8 cellular contexts compared by ENCODE assay signal in the genomic region with DNA sequence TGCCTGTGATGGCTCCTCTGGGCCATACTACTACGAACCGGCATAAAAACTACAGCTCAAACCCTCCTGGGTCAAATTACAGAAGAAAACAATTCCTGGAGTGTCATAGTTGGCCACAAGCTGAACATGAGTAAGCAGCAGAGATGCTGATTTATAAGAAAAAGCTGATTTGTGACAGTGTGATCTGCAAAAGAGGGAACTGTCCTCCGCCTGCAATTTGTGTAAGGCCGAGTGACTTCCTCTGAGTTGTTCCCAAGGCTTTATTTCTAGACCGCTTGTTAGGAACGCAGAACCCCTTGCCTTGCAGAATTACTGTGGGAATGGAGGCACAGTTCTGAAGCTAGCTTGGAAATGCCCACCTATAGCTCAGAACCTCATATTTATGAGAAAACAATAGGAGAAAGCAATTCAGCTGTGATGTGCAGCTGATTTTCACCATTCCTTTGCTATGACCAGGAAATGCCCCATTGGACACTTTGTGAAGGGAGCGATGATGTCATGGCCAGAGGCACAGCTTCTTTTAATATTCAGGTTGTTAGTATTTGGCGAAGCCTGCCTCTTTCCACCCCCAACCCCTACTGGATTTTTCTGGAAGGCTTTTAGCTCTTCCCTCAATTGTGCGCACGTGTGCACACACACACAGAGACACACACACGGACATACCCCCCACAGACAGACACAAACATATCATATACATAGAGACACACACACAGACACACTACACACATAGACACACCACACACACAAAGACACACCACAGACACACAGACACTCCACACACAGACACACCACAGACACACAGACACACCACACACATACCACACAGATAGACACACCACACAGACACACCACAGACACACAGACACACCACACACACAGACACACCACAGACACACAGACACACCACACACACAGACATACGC. TPM values are rescaled to one million over a fixed set of nuclear protein-coding genes. Genes with fewer than 3 reads are reported as not detected.
DNase-seq lines count a peak whose midpoint lies in the region; ATAC-seq, FAIRE-seq and TF ChIP-seq lines count a peak whose summit lies in the region.

No MANE protein-coding gene starts in this region.

- no peaks in the 10 kb centered on the region for H3K9me3 ChIP-seq in OCI-LY3 (ENCODE audit: insufficient read depth, low read length)

- peak overlapping the region; percentile 96 for H3K4me2 ChIP-seq in OCI-LY3 (ENCODE audit: low read length)

- DNase-seq in ELR (ENCODE audit: low read depth) (peak; percentile 94), dermis blood vessel endothelial cell (peak; percentile 84), non-pigmented ciliary epithelial cell (ENCODE audit: low read depth) (peak; percentile 81), NCI-H2029 (lab: John Stamatoyannopoulos, UW) (no peak), GM19239 (ENCODE audit: insufficient read length, low spot score) (no peak)
- no peak for DNase-seq in central memory CD4-positive, alpha-beta T cell

- H3K79me2 ChIP-seq in OCI-LY3 (ENCODE audit: low read length): peaks cover 17% of the 10 kb centered on the region

- peak overlapping the region; percentile 75 for H3K4me3 ChIP-seq in OCI-LY3 (ENCODE audit: low read length)

- ATAC-seq in HG03159 (IDR thresholded peaks at IDR 0.05; ENCODE audit: unreplicated experiment): no peak

- 0 out of 2 replicates have a peak, but pooled peaks cover 6% of the 10 kb centered on the region for H3K27me3 ChIP-seq in OCI-LY3 (ENCODE audit: low read depth, low read length)

- no peaks in the 10 kb centered on the region for H3K36me3 ChIP-seq in OCI-LY3 (replicated peaks; ENCODE audit: low read depth, low read length)

- no peak for FAIRE-seq in GM19239 (lab: Jason Lieb, UNC)

- no peak for TF ChIP-seq CTCF in OCI-LY3 (IDR thresholded peaks at IDR 0.05; ENCODE audit: low read depth, low read length)

- peak overlapping the region; percentile 32; the same call in 1 of the 2 replicates for H2AFZ ChIP-seq in OCI-LY3 (ENCODE audit: low read depth, low read length)

- H4K20me1 ChIP-seq in OCI-LY3 (ENCODE audit: insufficient read depth, low read length): no peaks in the 10 kb centered on the region

- peak overlapping the region; percentile 81 for H3K9ac ChIP-seq in OCI-LY3 (ENCODE audit: low read length)

- peaks cover 81% of the 10 kb centered on the region for H3K4me1 ChIP-seq in OCI-LY3 (ENCODE audit: low read length)

- peak overlapping the region; percentile 75 for H3K27ac ChIP-seq in OCI-LY3 (ENCODE audit: low read length)

RNA-seq across cellular contexts. Expression of gene IER5, which starts 47.6 kb away (rescaled TPM):
- 26.6 and 29.1 TPM in 2 replicates for total RNA-seq in dermis blood vessel endothelial cell

Comparison
In these comparisons a context has a peak if more than half of its experiments do, and no peak if none do; other contexts are left out.
1. DNase-seq: peak in ELR (single experiment), dermis blood vessel endothelial cell (single experiment) and non-pigmented ciliary epithelial cell (single experiment); none in NCI-H2029 (single experiment), GM19239 (single experiment) and central memory CD4-positive, alpha-beta T cell (single experiment).